ENCODE assay signal across 8 cellular contexts in the genomic region with DNA sequence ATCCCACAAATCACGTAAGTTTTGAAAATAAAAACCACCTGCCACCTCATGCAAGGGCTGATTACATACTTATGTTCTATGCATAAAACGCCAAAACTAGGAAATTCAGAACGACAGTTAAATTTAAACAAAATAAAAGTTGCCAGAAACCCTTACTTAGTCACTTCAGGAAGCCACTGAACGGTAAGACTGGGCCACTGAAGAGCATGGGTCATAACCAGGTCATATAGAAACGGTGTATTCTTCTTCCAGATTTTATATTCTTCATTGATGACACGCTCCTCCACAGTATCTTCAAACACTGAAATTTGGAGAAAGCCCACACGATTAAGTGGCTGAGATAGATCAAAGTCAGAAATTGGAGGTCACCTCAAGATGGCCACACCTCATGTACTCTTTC. TPM values are rescaled to one million over a fixed set of nuclear protein-coding genes. Genes with fewer than 3 reads are reported as not detected.
A peak's percentile ranks its signal among the peaks of the same experiment; 100 is the strongest.
DNase-seq lines count a peak whose midpoint lies in the region; ATAC-seq and TF ChIP-seq lines count a peak whose summit lies in the region.

No MANE protein-coding gene starts in this region.

- intact Hi-C loops in natural killer cell (cut with micrococcal nuclease): no loop called here

- no peak overlapping the region for H3K27ac ChIP-seq in foreskin keratinocyte

- no peak for ATAC-seq in natural killer cell
- no peak for ATAC-seq in foreskin keratinocyte
- no peak for ATAC-seq in GM21529 (IDR thresholded peaks at IDR 0.05; ENCODE audit: unreplicated experiment)

- no peaks in the 10 kb centered on the region for H3K27me3 ChIP-seq in foreskin keratinocyte

- H3K9me3 Mint-ChIP-seq in IgD-negative memory B cell (no peaks in the 10 kb centered on the region), natural killer cell (no peaks in the 10 kb centered on the region)

- DNase-seq in AG10803 (ENCODE audit: low read depth) (no peak), choroid plexus epithelial cell (ENCODE audit: low read depth) (no peak), natural killer cell (no peak), DMS79 (lab: John Stamatoyannopoulos, UW) (no peak), foreskin keratinocyte (no peak), NCI-H1417 (lab: John Stamatoyannopoulos, UW) (no peak)

- H3K4me3 ChIP-seq in AG10803 (ENCODE audit: low read length): peak overlapping the region; percentile 73
- H3K4me3 ChIP-seq in choroid plexus epithelial cell (ENCODE audit: low read depth, low read length): peak overlapping the region; percentile 74

- H3K27me3 Mint-ChIP-seq in IgD-negative memory B cell (peaks cover 16% of the 10 kb centered on the region), natural killer cell (ENCODE audit: low read depth in 2 of 2) (peaks cover 0 to 11% of the 10 kb centered on the region in 2 donors)

- H3K4me3 Mint-ChIP-seq in IgD-negative memory B cell: peak overlapping the region; percentile 84 to 97 (median 91)
- peak overlapping the region; percentile 87 for H3K4me3 Mint-ChIP-seq in natural killer cell

- H3K4me1 ChIP-seq in foreskin keratinocyte: peaks cover 8% of the 10 kb centered on the region

- TF ChIP-seq CTCF in AG10803 (conservative IDR thresholded peaks at IDR 0.05; ENCODE audit: low read length) (no peak), choroid plexus epithelial cell (conservative IDR thresholded peaks at IDR 0.05; ENCODE audit: low read depth, low read length) (no peak), natural killer cell (IDR thresholded peaks at IDR 0.05) (no peak), foreskin keratinocyte (conservative IDR thresholded peaks at IDR 0.05) (no peak)

- H3K27ac Mint-ChIP-seq in IgD-negative memory B cell: peak overlapping the region; percentile 41 to 99 (median 88)
- H3K27ac Mint-ChIP-seq in natural killer cell: peak overlapping the region; percentile 84 to 99

- H3K4me1 Mint-ChIP-seq in IgD-negative memory B cell: peaks cover 26 to 37% (median 36%) of the 10 kb centered on the region in 3 donors
- peaks cover 32 to 37% of the 10 kb centered on the region in 2 donors for H3K4me1 Mint-ChIP-seq in natural killer cell

- H3K36me3 Mint-ChIP-seq in IgD-negative memory B cell (peaks cover 2% of the 10 kb centered on the region), natural killer cell (no peaks in the 10 kb centered on the region)

RNA-seq across cellular contexts. Expression of a gene that starts 1.2 kb away (rescaled TPM):
- polyA plus RNA-seq in IgD-negative memory B cell: 170 TPM
- total RNA-seq in natural killer cell: 100 to 1,000 TPM; 124 to 170 (median 139) TPM
- 141 and 150 TPM in 2 replicates for total RNA-seq in foreskin keratinocyte
- polyA plus RNA-seq in foreskin keratinocyte: 149 and 169 TPM in 2 replicates
